ENCODE assay signal across 11 cellular contexts in the genomic region with DNA sequence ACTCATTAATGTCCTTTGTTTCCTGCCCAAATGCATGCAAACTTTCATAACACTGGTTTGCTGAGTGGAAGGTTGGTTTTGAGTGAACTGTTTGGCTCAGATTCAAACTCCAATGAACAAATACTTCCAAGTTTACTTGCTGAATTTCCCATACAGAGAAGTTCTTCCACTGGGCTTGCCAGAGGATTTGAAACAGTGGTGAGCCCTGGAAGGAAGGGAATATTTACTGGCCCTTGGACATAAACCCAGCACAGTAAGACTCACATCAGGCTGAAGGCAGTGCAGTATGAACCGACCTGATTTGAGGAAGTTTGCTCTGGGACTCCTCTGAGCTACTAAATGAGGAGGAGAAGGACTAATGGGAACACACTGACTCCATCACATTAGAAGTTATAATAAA. TPM values are rescaled to one million over a fixed set of nuclear protein-coding genes. Genes with fewer than 3 reads are reported as not detected.
DNase-seq lines count a peak whose midpoint lies in the region; ATAC-seq and FAIRE-seq lines count a peak whose summit lies in the region.
"Had no signal": no experiment of that assay in that cellular context is flagged by ENCODE, and none has a peak within 500 bp of the region (broad histone marks: within the 10 kb centered on the region; RNA-seq: fewer than 3 reads in every experiment).

No MANE protein-coding gene starts in this region.

- H3K27ac Mint-ChIP-seq in activated naive CD8-positive, alpha-beta T cell treated with anti-CD3 and anti-CD28 coated beads for 36 hours, result no peak overlapping the region

- H3K27ac ChIP-seq in caudate nucleus (ENCODE audit: low read depth, low read length) (peak overlapping the region; percentile 89), skin epidermis (peak overlapping the region in 20 of 21 experiments; percentile 55 to 98 (median 93))

- DNase-seq in GM04503 (ENCODE audit: low read depth) (peak; percentile 95), caudate nucleus (lab: John Stamatoyannopoulos, UW) (peak in 2 of 61 donors; percentile 12 to 16), left lobe of liver (ENCODE audit: low spot score) (peak; percentile 60), urothelium cell line (ENCODE audit: low spot score) (no peak)
- DNase-seq in stimulated activated naive CD8-positive, alpha-beta T cell treated with anti-CD3 and anti-CD28 coated beads, Interleukin-15, Interleukin-2, amounts not matched to agents 100 U/mL and 50 U/mL, for 24 hours, result no peak
- no peak for DNase-seq in activated naive CD8-positive, alpha-beta T cell treated with anti-CD3 and anti-CD28 coated beads for 36 hours
- DNase-seq: cerebellar nuclear complex, T-helper 2 cell had no signal

- FAIRE-seq in urothelium cell line (lab: Jason Lieb, UNC), result no peak

- H3K27me3 Mint-ChIP-seq in activated naive CD8-positive, alpha-beta T cell treated with anti-CD3 and anti-CD28 coated beads for 36 hours, result no peaks in the 10 kb centered on the region

- no peak overlapping the region for H3K4me3 Mint-ChIP-seq in activated naive CD8-positive, alpha-beta T cell treated with anti-CD3 and anti-CD28 coated beads for 36 hours

- ATAC-seq in left lobe of liver (peak; percentile 44), HG02981 (IDR thresholded peaks at IDR 0.05; ENCODE audit: unreplicated experiment) (no peak)
- no peak for ATAC-seq in stimulated activated naive CD8-positive, alpha-beta T cell treated with anti-CD3 and anti-CD28 coated beads, Interleukin-15, Interleukin-2, amounts not matched to agents 100 U/mL and 50 U/mL, for 24 hours

- no peaks in the 10 kb centered on the region for H3K9me3 Mint-ChIP-seq in activated naive CD8-positive, alpha-beta T cell treated with anti-CD3 and anti-CD28 coated beads for 36 hours

- H3K36me3 Mint-ChIP-seq in activated naive CD8-positive, alpha-beta T cell treated with anti-CD3 and anti-CD28 coated beads for 36 hours, result no peaks in the 10 kb centered on the region

- H3K4me3 ChIP-seq in skin epidermis, result no peak overlapping the region
- H3K4me3 ChIP-seq: ovary had no signal

- peaks cover 42% of the 10 kb centered on the region for H3K4me1 Mint-ChIP-seq in activated naive CD8-positive, alpha-beta T cell treated with anti-CD3 and anti-CD28 coated beads for 36 hours

RNA-seq across cellular contexts. Expression of gene TRAF3IP2, which starts 3.8 kb away (rescaled TPM):
- total RNA-seq in left lobe of liver, result 8.3 TPM
- 10 to 100 TPM; 23.0 to 24.6 TPM for total RNA-seq in activated naive CD8-positive, alpha-beta T cell treated with anti-CD3 and anti-CD28 coated beads for 36 hours

Comparison
In these comparisons a context has a peak if more than half of its experiments do, and no peak if none do; other contexts are left out.
1. DNase-seq: peak in GM04503 (single experiment) and left lobe of liver (single experiment); none in stimulated activated naive CD8-positive, alpha-beta T cell treated with anti-CD3 and anti-CD28 coated beads, Interleukin-15, Interleukin-2, amounts not matched to agents 100 U/mL and 50 U/mL, for 24 hours (single experiment), activated naive CD8-positive, alpha-beta T cell treated with anti-CD3 and anti-CD28 coated beads for 36 hours (single experiment) and urothelium cell line (single experiment).